Comparison of ENCODE assay signal across 10 cellular contexts in genomic region chr17:78040561-78041400, GRCh38.
A peak's percentile ranks its signal among the peaks of the same experiment; 100 is the strongest.
DNase-seq lines count a peak whose midpoint lies in the region; ATAC-seq and FAIRE-seq lines count a peak whose summit lies in the region.
"Had no signal": no experiment of that assay in that cellular context is flagged by ENCODE, and none has a peak within 500 bp of the region (broad histone marks: within the 10 kb centered on the region; RNA-seq: fewer than 3 reads in every experiment).

No MANE protein-coding gene starts in this region.

- peak overlapping the region; percentile 28 for H3K9ac ChIP-seq in muscle layer of colon (ENCODE audit: low read length)

- peaks cover 20% of the 10 kb centered on the region for H3K4me1 ChIP-seq in muscle layer of colon (ENCODE audit: insufficient read depth, low read length)

- no peaks in the 10 kb centered on the region for H3K27me3 ChIP-seq in muscle layer of colon (ENCODE audit: control insufficient read depth in 1 of 2, insufficient read depth in 2 of 2, low read length in 2 of 2)

- H3K9me3 ChIP-seq in muscle layer of colon (ENCODE audit: low read length): no peaks in the 10 kb centered on the region

- DNase-seq in NCI-H1417 (lab: John Stamatoyannopoulos, UW) (peak; percentile 24 to 83 (median 76)), NCI-H1417 treated with DMSO at 0.1 percent for 48 hours (lab: John Stamatoyannopoulos, UW) (no peak), NCI-H446 treated with DMSO at 0.1 percent for 48 hours (lab: John Stamatoyannopoulos, UW) (peak; percentile 24), epidermal melanocyte (ENCODE audit: insufficient read length, low spot score) (peak; percentile 51), urothelium cell line (ENCODE audit: low spot score) (peak; percentile 87)
- peak; percentile 18 to 27 for DNase-seq in activated CD4-positive, alpha-beta T cell treated with anti-CD3 and anti-CD28 coated beads, Interleukin-2, amount 50 U/mL, for 48 hours

- no peak for ATAC-seq in HG02588 (IDR thresholded peaks at IDR 0.05; ENCODE audit: unreplicated experiment)

- peak overlapping the region; percentile 63 to 73 for H3K4me3 ChIP-seq in muscle layer of colon (ENCODE audit: low read depth in 1 of 2, low read length in 2 of 2)

- peak; percentile 98 for FAIRE-seq in urothelium cell line (lab: Jason Lieb, UNC)
- FAIRE-seq: A204.1, colon had no signal

- peak overlapping the region; percentile 75 for H3K27ac ChIP-seq in muscle layer of colon (ENCODE audit: low read depth, low read length)

- H3K36me3 ChIP-seq in muscle layer of colon (ENCODE audit: insufficient read depth, low read length): peaks cover 1% of the 10 kb centered on the region
